ENCODE assay signal across 19 cellular contexts in the genomic region with DNA sequence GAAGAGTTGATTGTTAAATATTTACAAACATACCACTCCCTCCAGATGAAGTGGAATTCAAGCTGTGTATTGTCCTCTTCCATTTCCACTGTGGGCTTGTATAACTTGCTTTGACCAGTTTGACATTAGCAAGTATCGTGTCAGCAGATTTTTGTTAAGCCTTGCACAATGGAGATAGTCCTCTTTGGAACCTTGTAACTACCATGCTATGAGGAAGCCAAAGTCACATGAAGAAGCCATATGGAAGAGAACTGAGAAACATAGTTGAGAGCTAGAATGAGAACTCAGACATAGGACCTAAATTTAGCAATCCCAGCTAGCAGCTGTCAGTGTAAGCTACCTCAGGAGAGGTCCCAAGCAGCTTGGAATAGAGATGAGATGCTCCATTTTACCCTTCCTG.
A peak's percentile ranks its signal among the peaks of the same experiment; 100 is the strongest.
DNase-seq lines count a peak whose midpoint lies in the region; ATAC-seq lines count a peak whose summit lies in the region.
"Had no signal": no experiment of that assay in that cellular context is flagged by ENCODE, and none has a peak within 500 bp of the region (broad histone marks: within the 10 kb centered on the region; RNA-seq: fewer than 3 reads in every experiment).

No MANE protein-coding gene starts in this region.

- H3K27ac ChIP-seq in caudate nucleus (ENCODE audit: low read depth, low read length), result no peak overlapping the region
- H3K27ac ChIP-seq: BLaER1 treated with 17β-estradiol and CSF1 and Interleukin-3, amounts not matched to agents 10 nM and 100 nM; HL-60 had no signal

- no peaks in the 10 kb centered on the region for H3K27me3 Mint-ChIP-seq in activated T-cell treated with anti-CD3 and anti-CD28 coated beads, Interleukin-2, amount 50 U/mL, for 72 hours (ENCODE audit: low read depth)
- H3K27me3 Mint-ChIP-seq: B cell; CD8-positive, alpha-beta memory T cell had no signal

- no peak overlapping the region for H3K27ac Mint-ChIP-seq in activated T-cell treated with anti-CD3 and anti-CD28 coated beads, Interleukin-2, amount 50 U/mL, for 72 hours
- H3K27ac Mint-ChIP-seq: B cell; CD8-positive, alpha-beta memory T cell; HFFc6 had no signal

- ATAC-seq in GM21367 (IDR thresholded peaks at IDR 0.05; ENCODE audit: unreplicated experiment), result no peak
- ATAC-seq in activated T-cell treated with anti-CD3 and anti-CD28 coated beads, Interleukin-2, amount 50 U/mL, for 72 hours (replicated peaks in 1 of 2), result no peak
- ATAC-seq: HCT116 had no signal

- DNase-seq in LHCN-M2 (ENCODE audit: low read depth) (peak; percentile 15), inferior parietal cortex (ENCODE audit: extremely low spot score) (peak; percentile 20), superior temporal gyrus (ENCODE audit: extremely low spot score) (peak; percentile 27), caudate nucleus (lab: John Stamatoyannopoulos, UW) (no peak)
- DNase-seq in activated T-cell treated with anti-CD3 and anti-CD28 coated beads, Interleukin-2, amount 50 U/mL, for 72 hours, result no peak
- DNase-seq: CD8-positive, alpha-beta memory T cell; COR-L47; DMS 273 treated with DMSO at 0.1 percent for 48 hours; DMS53; DND-41; EL; GOT3; H7; HFFc6 had no signal

- no peaks in the 10 kb centered on the region for H3K9me3 Mint-ChIP-seq in activated T-cell treated with anti-CD3 and anti-CD28 coated beads, Interleukin-2, amount 50 U/mL, for 72 hours
- H3K9me3 Mint-ChIP-seq: CD8-positive, alpha-beta memory T cell had no signal

- no peaks in the 10 kb centered on the region for H3K4me1 Mint-ChIP-seq in activated T-cell treated with anti-CD3 and anti-CD28 coated beads, Interleukin-2, amount 50 U/mL, for 72 hours (ENCODE audit: low read depth)
- H3K4me1 Mint-ChIP-seq: B cell; CD8-positive, alpha-beta memory T cell had no signal

- no peaks in the 10 kb centered on the region for H3K36me3 Mint-ChIP-seq in activated T-cell treated with anti-CD3 and anti-CD28 coated beads, Interleukin-2, amount 50 U/mL, for 72 hours (ENCODE audit: insufficient read depth in 2 of 2)
- H3K36me3 Mint-ChIP-seq: CD8-positive, alpha-beta memory T cell had no signal

- no peak overlapping the region for H3K4me3 Mint-ChIP-seq in activated T-cell treated with anti-CD3 and anti-CD28 coated beads, Interleukin-2, amount 50 U/mL, for 72 hours
- H3K4me3 Mint-ChIP-seq: B cell; CD8-positive, alpha-beta memory T cell; HFFc6 had no signal

Comparison
In these comparisons a context has a peak if more than half of its experiments do, and no peak if none do; other contexts are left out.
1. DNase-seq: peak in LHCN-M2 (single experiment), inferior parietal cortex (single experiment) and superior temporal gyrus (single experiment); none in caudate nucleus (0 of 61) and activated T-cell treated with anti-CD3 and anti-CD28 coated beads, Interleukin-2, amount 50 U/mL, for 72 hours (0 of 2).